8 cellular contexts compared by ENCODE assay signal in the genomic region with DNA sequence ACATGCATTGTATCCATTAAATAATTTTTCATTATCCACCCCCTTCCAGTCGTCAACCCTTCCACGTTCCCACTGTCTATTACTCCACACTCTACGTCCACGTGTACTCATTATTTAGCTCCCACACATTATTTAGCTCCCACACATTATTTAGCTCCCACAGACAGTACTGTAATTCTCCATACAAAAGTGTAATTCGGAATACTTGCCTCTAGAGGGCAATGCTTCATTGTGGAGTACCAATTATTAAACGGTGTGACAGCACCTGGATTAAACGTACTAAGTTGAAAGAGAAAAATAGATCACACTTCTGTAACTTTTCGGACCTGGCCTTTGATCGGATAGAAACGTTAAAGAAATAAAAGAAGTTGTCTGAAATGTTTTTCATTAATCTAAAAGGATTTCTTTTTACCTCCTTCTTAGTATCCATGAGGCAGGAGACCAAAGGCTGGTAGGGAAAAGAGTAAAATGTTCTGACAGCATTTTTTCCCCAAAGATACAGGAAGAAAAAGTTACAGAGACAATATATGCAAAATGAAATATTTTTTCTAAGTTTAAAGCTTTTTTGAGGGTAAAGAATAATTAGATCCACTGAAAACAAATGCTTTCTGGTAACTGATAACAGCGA.
DNase-seq lines count a peak whose midpoint lies in the region; ATAC-seq and TF ChIP-seq lines count a peak whose summit lies in the region.

No MANE protein-coding gene starts in this region.

- H3K4me1 Mint-ChIP-seq in HFFc6 (ENCODE audit: low read depth) = no peaks in the 10 kb centered on the region

- TF ChIP-seq CTCF in AG04449 (IDR thresholded peaks at IDR 0.05; ENCODE audit: insufficient read depth, low read length, missing control alignments) (peak; percentile 57), GM12874 (IDR thresholded peaks at IDR 0.05; ENCODE audit: insufficient read depth, low read depth, low read length) (peak; percentile 48; the same call in 1 of the 2 replicates), HFFc6 (IDR thresholded peaks at IDR 0.05) (peak; percentile 74)

- H3K36me3 Mint-ChIP-seq in HFFc6 (ENCODE audit: low read depth) = no peaks in the 10 kb centered on the region

- H3K4me3 ChIP-seq in AG04449 (ENCODE audit: low read depth, low read length) = no peak overlapping the region

- H3K4me3 Mint-ChIP-seq in HFFc6 = no peak overlapping the region

- no peak for DNase-seq in AG04449 (ENCODE audit: low read depth, low spot score)
- peak; percentile 10 for DNase-seq in HFFc6
- peak; percentile 40 for DNase-seq in LoVo (ENCODE audit: low spot score)
- peak; percentile 26 for DNase-seq in SKM-1 treated with dmso at 0.1 percent for 144 hours (lab: John Stamatoyannopoulos, UW; ENCODE audit: unreplicated experiment)
- DNase-seq in glomerular endothelial cell (ENCODE audit: extremely low read depth, low read depth, low spot score) = peak; percentile 12
- no peak for DNase-seq in stimulated activated naive CD8-positive, alpha-beta T cell treated with anti-CD3 and anti-CD28 coated beads, Interleukin-15, Interleukin-2, amounts not matched to agents 100 U/mL and 50 U/mL, for 24 hours
- DNase-seq in cortex of kidney (lab: John Stamatoyannopoulos, UW) = no peak

- POLR2A ChIA-PET in AG04449 (lab: Yijun Ruan, JAX) = no interaction called here

- no peak overlapping the region for H3K27ac Mint-ChIP-seq in HFFc6

- no peaks in the 10 kb centered on the region for H3K9me3 Mint-ChIP-seq in HFFc6

- CTCF ChIA-PET in AG04449 (lab: Yijun Ruan, JAX) = interaction anchor here (0.6 to 3.2 kb wide), 7 partner anchors 10 to 399 kb away, joined by 3 to 10 read pairs (median 4); no protein-coding TSS in a partner anchor

- peak; percentile 52 for ATAC-seq in stimulated activated naive CD8-positive, alpha-beta T cell treated with anti-CD3 and anti-CD28 coated beads, Interleukin-15, Interleukin-2, amounts not matched to agents 100 U/mL and 50 U/mL, for 24 hours

- H3K27me3 Mint-ChIP-seq in HFFc6 (ENCODE audit: insufficient read depth) = no peaks in the 10 kb centered on the region

Comparison
In these comparisons a context has a peak if more than half of its experiments do, and no peak if none do; other contexts are left out.
1. DNase-seq: peak in HFFc6 (single experiment), LoVo (single experiment), SKM-1 treated with dmso at 0.1 percent for 144 hours (single experiment) and glomerular endothelial cell (single experiment); none in AG04449 (single experiment), stimulated activated naive CD8-positive, alpha-beta T cell treated with anti-CD3 and anti-CD28 coated beads, Interleukin-15, Interleukin-2, amounts not matched to agents 100 U/mL and 50 U/mL, for 24 hours (single experiment) and cortex of kidney (single experiment).
2. Peak in every context shown above with its lines, with median percentiles within 50 percentile points of each other: CTCF ChIP-seq.